ENCODE assay signal across 23 cellular contexts in genomic region chr6:35679399-35679798, GRCh38. TPM values are rescaled to one million over a fixed set of nuclear protein-coding genes. Genes with fewer than 3 reads are reported as not detected.
DNase-seq lines count a peak whose midpoint lies in the region; ATAC-seq, FAIRE-seq and TF ChIP-seq lines count a peak whose summit lies in the region.
"Had no signal": no experiment of that assay in that cellular context is flagged by ENCODE, and none has a peak within 500 bp of the region (broad histone marks: within the 10 kb centered on the region; RNA-seq: fewer than 3 reads in every experiment).

No MANE protein-coding gene starts in this region.

- peaks cover 86% of the 10 kb centered on the region for H3K4me1 Mint-ChIP-seq in activated naive CD4-positive, alpha-beta T cell treated with anti-CD3 and anti-CD28 coated beads, Interleukin-2, amount 50 U/mL, for 24 hours
- peaks cover 77 to 89% (median 84%) of the 10 kb centered on the region in 3 donors for H3K4me1 Mint-ChIP-seq in T-cell
- peaks cover 33 to 89% (median 78%) of the 10 kb centered on the region in 4 donors for H3K4me1 Mint-ChIP-seq in naive thymus-derived CD8-positive, alpha-beta T cell

- ATAC-seq in activated naive CD4-positive, alpha-beta T cell treated with anti-CD3 and anti-CD28 coated beads, Interleukin-2, amount 50 U/mL, for 72 hours = no peak
- ATAC-seq in T-cell (replicated peaks in 1 of 4) = no peak
- no peak for ATAC-seq in naive thymus-derived CD8-positive, alpha-beta T cell
- no peak for ATAC-seq in GM19035 (IDR thresholded peaks at IDR 0.05; ENCODE audit: unreplicated experiment)
- no peak for ATAC-seq in left cardiac atrium

- peaks cover 8% of the 10 kb centered on the region for H3K36me3 Mint-ChIP-seq in activated naive CD4-positive, alpha-beta T cell treated with anti-CD3 and anti-CD28 coated beads, Interleukin-2, amount 50 U/mL, for 24 hours
- H3K36me3 Mint-ChIP-seq in activated naive CD4-positive, alpha-beta T cell treated with anti-CD3 and anti-CD28 coated beads, Interleukin-2, amount 50 U/mL, for 72 hours = peaks cover 0 to 32% of the 10 kb centered on the region in 2 donors
- peaks cover 21% of the 10 kb centered on the region for H3K36me3 Mint-ChIP-seq in T-cell
- H3K36me3 Mint-ChIP-seq in naive thymus-derived CD8-positive, alpha-beta T cell = peaks cover 0 to 56% (median 22%) of the 10 kb centered on the region in 3 donors

- POLR2A ChIA-PET in T-cell (lab: Charles Lee) = no interaction called here
- POLR2A ChIA-PET in naive thymus-derived CD8-positive, alpha-beta T cell (lab: Charles Lee) = interaction anchor here (0.6 to 1.9 kb wide), 4 partner anchors 9 to 77 kb away, joined by 3 to 7 read pairs (median 4); no protein-coding TSS in a partner anchor

- TF ChIP-seq POLR2A in H54 (IDR thresholded peaks at IDR 0.05; ENCODE audit: low read depth, low read length) = no peak

- intact Hi-C loops in left cardiac atrium (cut with DNase I) = no loop called here

- DNase-seq in activated naive CD4-positive, alpha-beta T cell treated with anti-CD3 and anti-CD28 coated beads, Interleukin-2, amount 50 U/mL, for 72 hours (ENCODE audit: low spot score in 2 of 2) = no peak
- DNase-seq in H54 (ENCODE audit: insufficient read length, low spot score) (no peak), T-cell (no peak), RCC 7860 (ENCODE audit: low spot score) (no peak), left cardiac atrium (no peak)
- DNase-seq in naive thymus-derived CD8-positive, alpha-beta T cell = no peak
- DNase-seq: CD8-positive, alpha-beta memory T cell; KG1; NCI-H1105; NCI-H146; NCI-H2029; NCI-H2227 treated with DMSO at 0.1 percent for 48 hours; NCI-H510A; NCI-H748 treated with DMSO at 0.1 percent for 48 hours; PC-9; SIG-M5; SK-N-SH had no signal

- CTCF ChIA-PET in T-cell (lab: Charles Lee) = interaction anchor here in 1 of 2 donors (1.4 to 4.1 kb wide), 2 partner anchors 56 kb away, joined by 7 to 19 read pairs; no protein-coding TSS in a partner anchor

- no peaks in the 10 kb centered on the region for H3K9me3 Mint-ChIP-seq in activated naive CD4-positive, alpha-beta T cell treated with anti-CD3 and anti-CD28 coated beads, Interleukin-2, amount 50 U/mL, for 24 hours
- H3K9me3 Mint-ChIP-seq in activated naive CD4-positive, alpha-beta T cell treated with anti-CD3 and anti-CD28 coated beads, Interleukin-2, amount 50 U/mL, for 72 hours = peaks cover 0 to 4% of the 10 kb centered on the region in 2 donors
- no peaks in the 10 kb centered on the region for H3K9me3 Mint-ChIP-seq in T-cell
- H3K9me3 Mint-ChIP-seq in naive thymus-derived CD8-positive, alpha-beta T cell = no peaks in the 10 kb centered on the region
- H3K9me3 Mint-ChIP-seq: CD8-positive, alpha-beta memory T cell had no signal

- FAIRE-seq in H54 (lab: Jason Lieb, UNC) (peak; percentile 23), RCC 7860 (lab: Jason Lieb, UNC) (no peak)
- FAIRE-seq: G401.6, GM18507, H1 had no signal

- no peak overlapping the region for H3K4me3 Mint-ChIP-seq in activated naive CD4-positive, alpha-beta T cell treated with anti-CD3 and anti-CD28 coated beads, Interleukin-2, amount 50 U/mL, for 24 hours
- H3K4me3 Mint-ChIP-seq in T-cell = no peak overlapping the region
- peak overlapping the region in 4 of 10 donors; percentile 5 to 53 (median 44) for H3K4me3 Mint-ChIP-seq in naive thymus-derived CD8-positive, alpha-beta T cell

- peak overlapping the region; percentile 81 for H3K27ac Mint-ChIP-seq in activated naive CD4-positive, alpha-beta T cell treated with anti-CD3 and anti-CD28 coated beads, Interleukin-2, amount 50 U/mL, for 24 hours
- peak overlapping the region in 1 of 2 donors; percentile 73 for H3K27ac Mint-ChIP-seq in activated naive CD4-positive, alpha-beta T cell treated with anti-CD3 and anti-CD28 coated beads, Interleukin-2, amount 50 U/mL, for 72 hours
- H3K27ac Mint-ChIP-seq in T-cell = peak overlapping the region; percentile 86
- peak overlapping the region in 7 of 10 donors; percentile 8 to 94 (median 60) for H3K27ac Mint-ChIP-seq in naive thymus-derived CD8-positive, alpha-beta T cell

- no peaks in the 10 kb centered on the region for H3K27me3 Mint-ChIP-seq in activated naive CD4-positive, alpha-beta T cell treated with anti-CD3 and anti-CD28 coated beads, Interleukin-2, amount 50 U/mL, for 24 hours
- H3K27me3 Mint-ChIP-seq in T-cell = no peaks in the 10 kb centered on the region
- no peaks in the 10 kb centered on the region for H3K27me3 Mint-ChIP-seq in naive thymus-derived CD8-positive, alpha-beta T cell
- H3K27me3 Mint-ChIP-seq: CD8-positive, alpha-beta memory T cell had no signal

RNA-seq across cellular contexts. Expression of gene FKBP5, which starts 9.3 kb away (rescaled TPM):
- 100 to 1,000 TPM in 1 of 2 donors, 10 to 100 TPM in 1; 70.1 to 229 TPM for total RNA-seq in activated naive CD4-positive, alpha-beta T cell treated with anti-CD3 and anti-CD28 coated beads, Interleukin-2, amount 50 U/mL, for 72 hours
- 100 to 1,000 TPM in 1 of 5 donors, 10 to 100 TPM in 4; 61.4 to 130 (median 63.9) TPM for total RNA-seq in T-cell
- total RNA-seq in naive thymus-derived CD8-positive, alpha-beta T cell = 10 to 100 TPM; 75.4 to 79.1 TPM
- 100 to 1,000 TPM; 108 to 297 (median 154) TPM for polyA plus RNA-seq in naive thymus-derived CD8-positive, alpha-beta T cell
- 100 to 1,000 TPM; 101 to 117 TPM for total RNA-seq in left cardiac atrium

RNA-seq across cellular contexts. Expression of gene ARMC12, which starts 57.4 kb away (rescaled TPM):
- 1 to 10 TPM; 1.2 to 5.9 TPM for total RNA-seq in activated naive CD4-positive, alpha-beta T cell treated with anti-CD3 and anti-CD28 coated beads, Interleukin-2, amount 50 U/mL, for 72 hours
- total RNA-seq in T-cell = 1 to 10 TPM in 2 of 5 donors, under 1 TPM in 3; 0.63 to 1.8 (median 0.90) TPM
- 1 to 10 TPM; 1.9 to 2.0 TPM for total RNA-seq in naive thymus-derived CD8-positive, alpha-beta T cell
- 1 to 10 TPM in 2 of 3 donors, under 1 TPM in 1; 0.30 to 1.3 (median 1.2) TPM for polyA plus RNA-seq in naive thymus-derived CD8-positive, alpha-beta T cell
- total RNA-seq in left cardiac atrium = under 1 TPM; 0.21 to 0.29 TPM
- total RNA-seq: HT-29 had no signal
